Comparison of ENCODE assay signal across 8 cellular contexts in genomic region chr16:67162439-67163163, GRCh38. TPM values are rescaled to one million over a fixed set of nuclear protein-coding genes. Genes with fewer than 3 reads are reported as not detected.
A peak's percentile ranks its signal among the peaks of the same experiment; 100 is the strongest.
DNase-seq lines count a peak whose midpoint lies in the region; ATAC-seq, FAIRE-seq and TF ChIP-seq lines count a peak whose summit lies in the region.

No MANE protein-coding gene starts in this region.

- peaks cover 9% of the 10 kb centered on the region for H3K79me2 ChIP-seq in PC-9 (ENCODE audit: low read depth)

- FAIRE-seq in A549 (lab: Jason Lieb, UNC): no peak
- FAIRE-seq in GM12891 (lab: Jason Lieb, UNC): peak; percentile 35

- TF ChIP-seq POLR2A in A549 (IDR thresholded peaks at IDR 0.05; ENCODE audit: low read length): no peak
- no peak for TF ChIP-seq POLR2A in GM12891 (IDR thresholded peaks at IDR 0.05; ENCODE audit: low read depth, low read length)

- TF ChIP-seq RAD21 in A549 (conservative IDR thresholded peaks at IDR 0.05 in 1 of 2, IDR thresholded peaks at IDR 0.05 in 1 of 2): no peak

- H3K9me2 ChIP-seq in PC-9 (ENCODE audit: insufficient read depth): no peaks in the 10 kb centered on the region

- ATAC-seq in A549: no peak

- TF ChIP-seq CTCF in A549 (IDR thresholded peaks at IDR 0.05) (no peak), brain (conservative IDR thresholded peaks at IDR 0.05) (no peak), Calu3 (IDR thresholded peaks at IDR 0.05; ENCODE audit: unreplicated experiment) (no peak), PC-9 (conservative IDR thresholded peaks at IDR 0.05) (no peak)

- H3K27ac ChIP-seq in A549: no peak overlapping the region
- peak overlapping the region in 1 of 2 donors; percentile 16 for H3K27ac ChIP-seq in mucosa of rectum (ENCODE audit: low read depth in 2 of 2, low read length in 2 of 2)
- no peak overlapping the region for H3K27ac ChIP-seq in PC-9

- peaks cover 10% of the 10 kb centered on the region; the same call in 2 of the 3 replicates for H3K4me1 ChIP-seq in A549
- peaks cover 43 to 52% of the 10 kb centered on the region in 2 donors for H3K4me1 ChIP-seq in mucosa of rectum (ENCODE audit: control insufficient read depth in 2 of 2, insufficient read depth in 2 of 2, low read length in 2 of 2)
- peaks cover 9% of the 10 kb centered on the region for H3K4me1 ChIP-seq in PC-9 (replicated peaks; ENCODE audit: insufficient read depth)

- H3K27ac Mint-ChIP-seq in brain (peak overlapping the region in 2 of 5 experiments; percentile 50 to 91), Calu3 (ENCODE audit: unreplicated experiment) (no peak overlapping the region)

- BruUV-seq in Calu3 (replicated peaks; lab: Mats Ljungman, UMichigan) (no TSS peak), PC-9 (replicated peaks; lab: Mats Ljungman, UMichigan) (no TSS peak)

- H3K36me3 ChIP-seq in mucosa of rectum (ENCODE audit: control insufficient read depth in 2 of 2, insufficient read depth in 2 of 2, low read length in 2 of 2): no peaks in the 10 kb centered on the region
- no peaks in the 10 kb centered on the region for H3K36me3 ChIP-seq in PC-9 (ENCODE audit: low read depth)

- H2AFZ ChIP-seq in PC-9: no peak overlapping the region

- H3K27me3 Mint-ChIP-seq in brain: peaks cover 90% of the 10 kb centered on the region
- no peaks in the 10 kb centered on the region for H3K27me3 Mint-ChIP-seq in Calu3 (ENCODE audit: unreplicated experiment)

- H3F3A ChIP-seq in PC-9 (ENCODE audit: insufficient read depth, low read depth): peaks cover 17% of the 10 kb centered on the region; the same call in 1 of the 2 replicates

- no peak for DNase-seq in A549 (ENCODE audit: low read depth in 1 of 2, low spot score in 1 of 2)
- no peak for DNase-seq in GM12891 (ENCODE audit: insufficient read length, low spot score)
- DNase-seq in RPMI8226: no peak
- no peak for DNase-seq in Calu3
- DNase-seq in activated CD8-positive, alpha-beta memory T cell treated with anti-CD3 and anti-CD28 coated beads, Interleukin-2, amount 50 U/mL, for 48 hours: no peak
- no peak for DNase-seq in PC-9

- H3K9ac ChIP-seq in mucosa of rectum (ENCODE audit: low read depth in 1 of 2, low read length in 2 of 2): no peak overlapping the region

- H4K20me1 ChIP-seq in PC-9 (ENCODE audit: insufficient read depth): no peaks in the 10 kb centered on the region

- H3K9me3 Mint-ChIP-seq in brain: peaks cover 0 to 11% (median 0%) of the 10 kb centered on the region in 5 experiments
- no peaks in the 10 kb centered on the region for H3K9me3 Mint-ChIP-seq in Calu3 (ENCODE audit: low read depth, unreplicated experiment)

- no peak overlapping the region for H3K4me2 ChIP-seq in A549
- no peak overlapping the region for H3K4me2 ChIP-seq in PC-9

- H3K27me3 ChIP-seq in mucosa of rectum (ENCODE audit: control insufficient read depth in 2 of 2, insufficient read depth in 2 of 2, low read length in 2 of 2) (peaks cover 8 to 9% of the 10 kb centered on the region in 2 donors), PC-9 (ENCODE audit: insufficient read depth, low read depth) (no peaks in the 10 kb centered on the region)

- H3K36me3 Mint-ChIP-seq in brain (peaks cover 5% of the 10 kb centered on the region), Calu3 (ENCODE audit: insufficient read depth, unreplicated experiment) (peaks cover 61% of the 10 kb centered on the region)

- POLR2A ChIA-PET in A549 (lab: Yijun Ruan, JAX): no interaction called here
- POLR2A ChIA-PET in PC-9 (lab: Charles Lee; ENCODE audit: unreplicated experiment): no interaction called here

- no peaks in the 10 kb centered on the region for H3K9me3 ChIP-seq in A549
- no peaks in the 10 kb centered on the region for H3K9me3 ChIP-seq in mucosa of rectum (ENCODE audit: control insufficient read depth in 2 of 2, low read length in 2 of 2)
- no peaks in the 10 kb centered on the region for H3K9me3 ChIP-seq in PC-9 (ENCODE audit: insufficient read depth, low read depth)

- H3K4me3 ChIP-seq in A549: no peak overlapping the region
- H3K4me3 ChIP-seq in mucosa of rectum (ENCODE audit: low read length in 2 of 2): peak overlapping the region; percentile 41 to 57
- H3K4me3 ChIP-seq in PC-9: no peak overlapping the region

- no peak for TF ChIP-seq EP300 in A549 (IDR thresholded peaks at IDR 0.05)

- CTCF ChIA-PET in A549 (lab: Yijun Ruan, JAX): interaction anchor here (0.7 to 20.5 kb wide), 9 partner anchors 6 to 303 kb away, joined by 3 to 314 read pairs (median 7); partner anchors contain the start of genes B3GNT9, FBXL8, HSF4 and NOL3
- CTCF ChIA-PET in Calu3 (lab: Charles Lee): interaction anchor here (0.6 kb wide), 1 partner anchor 414 kb away, joined by 8 read pairs; no protein-coding TSS in a partner anchor
- CTCF ChIA-PET in PC-9 (lab: Charles Lee): no interaction called here

- intact Hi-C loops in Calu3 (cut with micrococcal nuclease; ENCODE audit: unreplicated experiment) (loop anchor here (5.0 kb wide), 1 partner anchor 55 kb away; the partner anchor contains the start of gene PHAF1), PC-9 (cut with micrococcal nuclease; ENCODE audit: unreplicated experiment) (no loop called here)

- H3K4me3 Mint-ChIP-seq in brain (peak overlapping the region; percentile 73 to 83 (median 82)), Calu3 (ENCODE audit: low read depth, unreplicated experiment) (no peak overlapping the region)

- peaks cover 49% of the 10 kb centered on the region for H3K4me1 Mint-ChIP-seq in brain
- peaks cover 13% of the 10 kb centered on the region for H3K4me1 Mint-ChIP-seq in Calu3 (ENCODE audit: low read depth, unreplicated experiment)

- 94% methylated on average over 44 of the region's 44 CpGs for WGBS in A549 (ENCODE audit: missing lambda C conversion rate)

TF ChIP-seq in A549, 52 proteins besides CTCF, POLR2A, EP300 and RAD21:
- TF ChIP-seq JUNB (IDR thresholded peaks at IDR 0.05) (no peak), RFX5 (IDR thresholded peaks at IDR 0.05) (peak; percentile 96)

TF ChIP-seq in GM12891, 5 proteins besides CTCF, POLR2A, EP300 and RAD21:
- TF ChIP-seq POLR2AphosphoS5 (IDR thresholded peaks at IDR 0.05; ENCODE audit: low read depth, low read length) (no peak), PAX5 (IDR thresholded peaks at IDR 0.05; ENCODE audit: insufficient read depth, low read length, severe bottlenecking) (no peak), SPI1 (IDR thresholded peaks at IDR 0.05; ENCODE audit: low read depth, low read length) (no peak), POU2F2 (IDR thresholded peaks at IDR 0.05; ENCODE audit: low read depth, low read length) (no peak), TAF1 (IDR thresholded peaks at IDR 0.05; ENCODE audit: low read depth, low read length) (no peak)

RNA-seq across cellular contexts. Expression of gene HSF4, which starts 1.9 kb away (rescaled TPM):
- polyA plus RNA-seq in A549 (2011; rRNA removed) (8.3 and 11.7 TPM in 2 replicates), A549 (2017; fragmentation: RNase III; extraction: RNeasy Plus Mini Kit Qiagen cat#74134 plus additional on column Dnase treatment) (15.3 to 22.0 TPM (median 18.9 TPM) in 3 replicates), brain (ENCODE audit: insufficient read depth, low read depth, low replicate concordance) (6.4 TPM)
- 12.1 and 13.7 TPM in 2 replicates for polyA plus RNA-seq in A549 (2012; cell fraction: cytosol; rRNA removed)
- 198 and 241 TPM in 2 replicates for polyA plus RNA-seq in A549 (2012; cell fraction: nucleus; rRNA removed)
- 4.9 and 5.0 TPM in 2 replicates for polyA minus RNA-seq in A549 (2011; rRNA and poly(A)+ RNA removed)
- polyA plus RNA-seq in GM12891 (2012; ENCODE audit: low read depth, missing spikeins): 13.0 TPM
- total RNA-seq in Calu3 (2022) (57.1 and 60.7 TPM in 2 replicates), PC-9 (2021) (96.9 and 100 TPM in 2 replicates)

RNA-seq across cellular contexts. Expression of gene FBXL8, which starts 2.8 kb away (rescaled TPM):
- 5.4 and 5.6 TPM in 2 replicates for polyA plus RNA-seq in A549 (2011; rRNA removed)
- polyA plus RNA-seq in A549 (2012; cell fraction: cytosol; rRNA removed): 10.7 and 15.0 TPM in 2 replicates
- 99.8 and 200 TPM in 2 replicates for polyA plus RNA-seq in A549 (2012; cell fraction: nucleus; rRNA removed)
- polyA plus RNA-seq in A549 (2017; fragmentation: RNase III; extraction: RNeasy Plus Mini Kit Qiagen cat#74134 plus additional on column Dnase treatment): 12.5 to 14.4 TPM (median 13.1 TPM) in 3 replicates
- polyA minus RNA-seq in A549 (2011; rRNA and poly(A)+ RNA removed): 2.4 and 2.6 TPM in 2 replicates
- 6.3 TPM for polyA plus RNA-seq in GM12891 (2012; ENCODE audit: low read depth, missing spikeins)
- polyA plus RNA-seq in brain (ENCODE audit: insufficient read depth, low read depth, low replicate concordance): 1.5 TPM
- total RNA-seq in Calu3 (2022): 32.0 and 36.6 TPM in 2 replicates
- 53.2 and 54.4 TPM in 2 replicates for total RNA-seq in PC-9 (2021)

RNA-seq across cellular contexts. Expression of gene TRADD, which starts 2.9 kb away (rescaled TPM):
- polyA plus RNA-seq in A549 (2011; rRNA removed) (7.8 and 9.1 TPM in 2 replicates), A549 (2017; fragmentation: RNase III; extraction: RNeasy Plus Mini Kit Qiagen cat#74134 plus additional on column Dnase treatment) (13.2 to 15.2 TPM (median 15.2 TPM) in 3 replicates), brain (ENCODE audit: insufficient read depth, low read depth, low replicate concordance) (2.3 TPM)
- 22.9 and 30.0 TPM in 2 replicates for polyA plus RNA-seq in A549 (2012; cell fraction: cytosol; rRNA removed)
- 35.6 and 45.2 TPM in 2 replicates for polyA plus RNA-seq in A549 (2012; cell fraction: nucleus; rRNA removed)
- polyA minus RNA-seq in A549 (2011; rRNA and poly(A)+ RNA removed): 3.5 and 4.4 TPM in 2 replicates
- polyA plus RNA-seq in GM12891 (2012; ENCODE audit: low read depth, missing spikeins): 17.2 TPM
- total RNA-seq in Calu3 (2022) (34.9 and 42.7 TPM in 2 replicates), PC-9 (2021) (38.0 and 50.3 TPM in 2 replicates)

RNA-seq across cellular contexts. Expression of gene NOL3, which starts 7.7 kb away (rescaled TPM):
- polyA plus RNA-seq in A549 (2011; rRNA removed) (22.6 and 24.4 TPM in 2 replicates), A549 (2017; fragmentation: RNase III; extraction: RNeasy Plus Mini Kit Qiagen cat#74134 plus additional on column Dnase treatment) (38.5 to 41.3 TPM (median 39.1 TPM) in 3 replicates), brain (ENCODE audit: insufficient read depth, low read depth, low replicate concordance) (25.6 TPM)
- polyA plus RNA-seq in A549 (2012; cell fraction: cytosol; rRNA removed): 36.9 and 41.0 TPM in 2 replicates
- polyA plus RNA-seq in A549 (2012; cell fraction: nucleus; rRNA removed): 53.4 and 79.4 TPM in 2 replicates
- polyA minus RNA-seq in A549 (2011; rRNA and poly(A)+ RNA removed): 9.0 and 10.6 TPM in 2 replicates
- 10.3 TPM for polyA plus RNA-seq in GM12891 (2012; ENCODE audit: low read depth, missing spikeins)
- total RNA-seq in Calu3 (2022) (33.5 and 35.7 TPM in 2 replicates), PC-9 (2021) (68.0 and 76.8 TPM in 2 replicates)

RNA-seq across cellular contexts. Expression of gene B3GNT9, which starts 11.8 kb away (rescaled TPM):
- polyA plus RNA-seq in A549 (2011; rRNA removed) (6.8 and 8.5 TPM in 2 replicates), A549 (2017; fragmentation: RNase III; extraction: RNeasy Plus Mini Kit Qiagen cat#74134 plus additional on column Dnase treatment) (6.7 to 9.3 TPM (median 9.0 TPM) in 3 replicates), brain (ENCODE audit: insufficient read depth, low read depth, low replicate concordance) (16.5 TPM)
- polyA plus RNA-seq in A549 (2012; cell fraction: cytosol; rRNA removed): 6.2 and 8.6 TPM in 2 replicates
- polyA plus RNA-seq in A549 (2012; cell fraction: nucleus; rRNA removed): 9.0 and 10.9 TPM in 2 replicates
- polyA minus RNA-seq in A549 (2011; rRNA and poly(A)+ RNA removed): 9.8 and 10.8 TPM in 2 replicates
- polyA plus RNA-seq in GM12891 (2012; ENCODE audit: low read depth, missing spikeins): 3.2 TPM
- total RNA-seq in Calu3 (2022) (6.8 and 8.0 TPM in 2 replicates), PC-9 (2021) (4.0 and 4.2 TPM in 2 replicates)

Comparison
In these comparisons a context has a peak if more than half of its experiments do, and no peak if none do; other contexts are left out.
1. H3K4me3 ChIP-seq: peak in mucosa of rectum (2 of 2); none in A549 (single experiment) and PC-9 (single experiment).